In genomic region chr16:47553853-47554564, GRCh38 we compare ENCODE assay signal across 1 cellular context.
TF ChIP-seq lines count a peak whose summit lies in the region.

No MANE protein-coding gene starts in this region.

TF ChIP-seq in HepG2, 621 proteins besides CTCF, POLR2A, EP300 and RAD21 (continued from another document and continues in another):
- TF ChIP-seq, protein P1, sequence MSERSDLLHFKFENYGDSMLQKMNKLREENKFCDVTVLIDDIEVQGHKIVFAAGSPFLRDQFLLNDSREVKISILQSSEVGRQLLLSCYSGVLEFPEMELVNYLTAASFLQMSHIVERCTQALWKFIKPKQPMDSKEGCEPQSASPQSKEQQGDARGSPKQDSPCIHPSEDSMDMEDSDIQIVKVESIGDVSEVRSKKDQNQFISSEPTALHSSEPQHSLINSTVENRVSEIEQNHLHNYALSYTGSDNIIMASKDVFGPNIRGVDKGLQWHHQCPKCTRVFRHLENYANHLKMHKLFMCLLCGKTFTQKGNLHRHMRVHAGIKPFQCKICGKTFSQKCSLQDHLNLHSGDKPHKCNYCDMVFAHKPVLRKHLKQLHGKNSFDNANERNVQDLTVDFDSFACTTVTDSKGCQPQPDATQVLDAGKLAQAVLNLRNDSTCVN (CRISPR knock-in tag; IDR thresholded peaks at IDR 0.05; ENCODE audit: borderline replicate concordance), result 0 out of 2 replicates have a peak, but pooled peaks have one; percentile 16
- TF ChIP-seq EHMT2 (IDR thresholded peaks at IDR 0.05; ENCODE audit: borderline replicate concordance, low read depth, low read length) (peak; percentile 33; the same call in 1 of the 2 replicates), ZNF350 (CRISPR knock-in tag; IDR thresholded peaks at IDR 0.05; ENCODE audit: borderline replicate concordance, low read depth) (no peak), SIX1 (CRISPR knock-in tag; IDR thresholded peaks at IDR 0.05; ENCODE audit: borderline replicate concordance) (no peak), NONO (IDR thresholded peaks at IDR 0.05) (no peak), NONO (CRISPR knock-in tag; conservative IDR thresholded peaks at IDR 0.05) (no peak), MED1 (CRISPR knock-in tag; IDR thresholded peaks at IDR 0.05) (0 out of 2 replicates have a peak, but pooled peaks have one; percentile 68), ATF7-NPFF (CRISPR knock-in tag; IDR thresholded peaks at IDR 0.05; ENCODE audit: low read depth) (no peak), GLI4 (CRISPR knock-in tag; IDR thresholded peaks at IDR 0.05; ENCODE audit: borderline replicate concordance) (no peak), ZNF547 (CRISPR knock-in tag; IDR thresholded peaks at IDR 0.05) (no peak), ZNF549 (CRISPR knock-in tag; IDR thresholded peaks at IDR 0.05) (no peak), ZNF280D (CRISPR knock-in tag; IDR thresholded peaks at IDR 0.05) (no peak), ZNF10 (CRISPR knock-in tag; IDR thresholded peaks at IDR 0.05; ENCODE audit: borderline replicate concordance, low read depth) (no peak), HIVEP1 (CRISPR knock-in tag; IDR thresholded peaks at IDR 0.05) (peak; percentile 69), ZKSCAN1 (IDR thresholded peaks at IDR 0.05; ENCODE audit: low read length) (no peak), ZNF607 (CRISPR knock-in tag; IDR thresholded peaks at IDR 0.05; ENCODE audit: borderline replicate concordance) (peak; percentile 28; the same call in 1 of the 2 replicates), ZNF7 (CRISPR knock-in tag; IDR thresholded peaks at IDR 0.05) (no peak), ZNF724P (CRISPR knock-in tag; IDR thresholded peaks at IDR 0.05; ENCODE audit: borderline replicate concordance) (0 out of 2 replicates have a peak, but pooled peaks have one; percentile 40), CSRNP1 (CRISPR knock-in tag; IDR thresholded peaks at IDR 0.05) (no peak), CHD4 (IDR thresholded peaks at IDR 0.05; ENCODE audit: borderline replicate concordance, low read length) (no peak), NCOA5 (CRISPR knock-in tag; IDR thresholded peaks at IDR 0.05) (no peak), STAT6 (CRISPR knock-in tag; IDR thresholded peaks at IDR 0.05; ENCODE audit: borderline replicate concordance) (no peak), KAT7 (CRISPR knock-in tag; IDR thresholded peaks at IDR 0.05; ENCODE audit: borderline replicate concordance) (peak; percentile 25; the same call in 1 of the 2 replicates), EZH2 (conservative IDR thresholded peaks at IDR 0.05; ENCODE audit: low read depth, low read length) (no peak), ZNF24 (IDR thresholded peaks at IDR 0.05) (no peak), RARG (CRISPR knock-in tag; IDR thresholded peaks at IDR 0.05; ENCODE audit: low read depth) (no peak), SKI (IDR thresholded peaks at IDR 0.05; ENCODE audit: partially characterized antibody) (no peak), ZBTB20 (CRISPR knock-in tag; IDR thresholded peaks at IDR 0.05; ENCODE audit: borderline replicate concordance, low read depth) (0 out of 2 replicates have a peak, but pooled peaks have one; percentile 17), ZSCAN12 (CRISPR knock-in tag; IDR thresholded peaks at IDR 0.05) (no peak), ZNF652 (CRISPR knock-in tag; IDR thresholded peaks at IDR 0.05; ENCODE audit: borderline replicate concordance, low read depth) (no peak), ZNF281 (CRISPR knock-in tag; IDR thresholded peaks at IDR 0.05; ENCODE audit: borderline replicate concordance) (no peak), MED13 (CRISPR knock-in tag; IDR thresholded peaks at IDR 0.05) (no peak)
- TF ChIP-seq, protein P2, sequence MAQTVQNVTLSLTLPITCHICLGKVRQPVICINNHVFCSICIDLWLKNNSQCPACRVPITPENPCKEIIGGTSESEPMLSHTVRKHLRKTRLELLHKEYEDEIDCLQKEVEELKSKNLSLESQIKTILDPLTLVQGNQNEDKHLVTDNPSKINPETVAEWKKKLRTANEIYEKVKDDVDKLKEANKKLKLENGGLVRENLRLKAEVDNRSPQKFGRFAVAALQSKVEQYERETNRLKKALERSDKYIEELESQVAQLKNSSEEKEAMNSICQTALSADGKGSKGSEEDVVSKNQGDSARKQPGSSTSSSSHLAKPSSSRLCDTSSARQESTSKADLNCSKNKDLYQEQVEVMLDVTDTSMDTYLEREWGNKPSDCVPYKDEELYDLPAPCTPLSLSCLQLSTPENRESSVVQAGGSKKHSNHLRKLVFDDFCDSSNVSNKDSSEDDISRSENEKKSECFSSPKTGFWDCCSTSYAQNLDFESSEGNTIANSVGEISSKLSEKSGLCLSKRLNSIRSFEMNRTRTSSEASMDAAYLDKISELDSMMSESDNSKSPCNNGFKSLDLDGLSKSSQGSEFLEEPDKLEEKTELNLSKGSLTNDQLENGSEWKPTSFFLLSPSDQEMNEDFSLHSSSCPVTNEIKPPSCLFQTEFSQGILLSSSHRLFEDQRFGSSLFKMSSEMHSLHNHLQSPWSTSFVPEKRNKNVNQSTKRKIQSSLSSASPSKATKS (CRISPR knock-in tag; IDR thresholded peaks at IDR 0.05), result no peak
- TF ChIP-seq, protein P3, sequence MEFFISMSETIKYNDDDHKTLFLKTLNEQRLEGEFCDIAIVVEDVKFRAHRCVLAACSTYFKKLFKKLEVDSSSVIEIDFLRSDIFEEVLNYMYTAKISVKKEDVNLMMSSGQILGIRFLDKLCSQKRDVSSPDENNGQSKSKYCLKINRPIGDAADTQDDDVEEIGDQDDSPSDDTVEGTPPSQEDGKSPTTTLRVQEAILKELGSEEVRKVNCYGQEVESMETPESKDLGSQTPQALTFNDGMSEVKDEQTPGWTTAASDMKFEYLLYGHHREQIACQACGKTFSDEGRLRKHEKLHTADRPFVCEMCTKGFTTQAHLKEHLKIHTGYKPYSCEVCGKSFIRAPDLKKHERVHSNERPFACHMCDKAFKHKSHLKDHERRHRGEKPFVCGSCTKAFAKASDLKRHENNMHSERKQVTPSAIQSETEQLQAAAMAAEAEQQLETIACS (CRISPR knock-in tag; IDR thresholded peaks at IDR 0.05), result no peak
- TF ChIP-seq, protein P4, sequence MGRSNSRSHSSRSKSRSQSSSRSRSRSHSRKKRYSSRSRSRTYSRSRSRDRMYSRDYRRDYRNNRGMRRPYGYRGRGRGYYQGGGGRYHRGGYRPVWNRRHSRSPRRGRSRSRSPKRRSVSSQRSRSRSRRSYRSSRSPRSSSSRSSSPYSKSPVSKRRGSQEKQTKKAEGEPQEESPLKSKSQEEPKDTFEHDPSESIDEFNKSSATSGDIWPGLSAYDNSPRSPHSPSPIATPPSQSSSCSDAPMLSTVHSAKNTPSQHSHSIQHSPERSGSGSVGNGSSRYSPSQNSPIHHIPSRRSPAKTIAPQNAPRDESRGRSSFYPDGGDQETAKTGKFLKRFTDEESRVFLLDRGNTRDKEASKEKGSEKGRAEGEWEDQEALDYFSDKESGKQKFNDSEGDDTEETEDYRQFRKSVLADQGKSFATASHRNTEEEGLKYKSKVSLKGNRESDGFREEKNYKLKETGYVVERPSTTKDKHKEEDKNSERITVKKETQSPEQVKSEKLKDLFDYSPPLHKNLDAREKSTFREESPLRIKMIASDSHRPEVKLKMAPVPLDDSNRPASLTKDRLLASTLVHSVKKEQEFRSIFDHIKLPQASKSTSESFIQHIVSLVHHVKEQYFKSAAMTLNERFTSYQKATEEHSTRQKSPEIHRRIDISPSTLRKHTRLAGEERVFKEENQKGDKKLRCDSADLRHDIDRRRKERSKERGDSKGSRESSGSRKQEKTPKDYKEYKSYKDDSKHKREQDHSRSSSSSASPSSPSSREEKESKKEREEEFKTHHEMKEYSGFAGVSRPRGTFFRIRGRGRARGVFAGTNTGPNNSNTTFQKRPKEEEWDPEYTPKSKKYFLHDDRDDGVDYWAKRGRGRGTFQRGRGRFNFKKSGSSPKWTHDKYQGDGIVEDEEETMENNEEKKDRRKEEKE (IDR thresholded peaks at IDR 0.05), result no peak
- TF ChIP-seq, protein P5, sequence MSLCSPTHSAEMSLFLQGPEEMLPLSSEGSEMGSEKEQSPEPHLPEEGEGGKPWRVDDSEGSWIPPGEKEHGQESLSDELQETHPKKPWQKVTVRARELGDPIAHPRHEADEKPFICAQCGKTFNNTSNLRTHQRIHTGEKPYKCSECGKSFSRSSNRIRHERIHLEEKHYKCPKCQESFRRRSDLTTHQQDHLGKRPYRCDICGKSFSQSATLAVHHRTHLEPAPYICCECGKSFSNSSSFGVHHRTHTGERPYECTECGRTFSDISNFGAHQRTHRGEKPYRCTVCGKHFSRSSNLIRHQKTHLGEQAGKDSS (CRISPR knock-in tag; IDR thresholded peaks at IDR 0.05; ENCODE audit: borderline replicate concordance, low read depth), result peak; percentile 37; the same call in 1 of the 2 replicates
- TF ChIP-seq, protein P6, sequence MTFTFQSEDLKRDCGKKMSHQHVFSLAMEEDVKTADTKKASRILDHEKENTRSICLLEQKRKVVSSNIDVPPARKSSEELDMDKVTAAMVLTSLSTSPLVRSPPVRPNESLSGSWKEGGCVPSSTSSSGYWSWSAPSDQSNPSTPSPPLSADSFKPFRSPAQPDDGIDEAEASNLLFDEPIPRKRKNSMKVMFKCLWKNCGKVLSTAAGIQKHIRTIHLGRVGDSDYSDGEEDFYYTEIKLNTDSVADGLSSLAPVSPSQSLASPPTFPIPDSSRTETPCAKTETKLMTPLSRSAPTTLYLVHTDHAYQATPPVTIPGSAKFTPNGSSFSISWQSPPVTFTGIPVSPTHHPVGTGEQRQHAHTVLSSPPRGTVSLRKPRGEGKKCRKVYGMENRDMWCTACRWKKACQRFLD (CRISPR knock-in tag; IDR thresholded peaks at IDR 0.05; ENCODE audit: borderline replicate concordance), result no peak
